8 cellular contexts compared by ENCODE assay signal in genomic region chr14:22872833-22873520, GRCh38. TPM values are rescaled to one million over a fixed set of nuclear protein-coding genes. Genes with fewer than 3 reads are reported as not detected.
DNase-seq lines count a peak whose midpoint lies in the region; ATAC-seq, FAIRE-seq and TF ChIP-seq lines count a peak whose summit lies in the region.

No MANE protein-coding gene starts in this region.

- TF ChIP-seq POLR2A in endothelial cell of umbilical vein (IDR thresholded peaks at IDR 0.05; ENCODE audit: low read depth, low read length) (no peak), ovary (IDR thresholded peaks at IDR 0.05) (no peak)

- no peaks in the 10 kb centered on the region for H3K9me3 Mint-ChIP-seq in CD8-positive, alpha-beta memory T cell

- no peaks in the 10 kb centered on the region for H3K27me3 ChIP-seq in CD8-positive, alpha-beta memory T cell (ENCODE audit: insufficient read depth, low read length, poor library complexity, severe bottlenecking)
- H3K27me3 ChIP-seq in PC-3 (ENCODE audit: low read length): no peaks in the 10 kb centered on the region
- H3K27me3 ChIP-seq in endothelial cell of umbilical vein (ENCODE audit: control insufficient read depth in 2 of 2, insufficient read depth in 2 of 2, low read length in 2 of 2): no peaks in the 10 kb centered on the region
- no peaks in the 10 kb centered on the region for H3K27me3 ChIP-seq in ovary

- TSS peak; percentile 18 for BruUV-seq in PC-3 (replicated peaks; lab: Mats Ljungman, UMichigan)
- no TSS peak for BruUV-seq in endothelial cell of umbilical vein (replicated peaks; lab: Mats Ljungman, UMichigan)

- TF ChIP-seq EP300 in ovary (IDR thresholded peaks at IDR 0.05): no peak

- H3K4me2 ChIP-seq in PC-3 (ENCODE audit: low read length) (peak overlapping the region; percentile 94), endothelial cell of umbilical vein (ENCODE audit: insufficient read depth, low read length) (peak overlapping the region; percentile 97)

- H4K20me1 ChIP-seq in PC-3 (ENCODE audit: low read length): no peaks in the 10 kb centered on the region
- H4K20me1 ChIP-seq in endothelial cell of umbilical vein (replicated peaks; ENCODE audit: control insufficient read depth, extremely low read depth, insufficient read depth, low read length): no peaks in the 10 kb centered on the region

- ATAC-seq in PC-3: no peak; the same call in 1 of the 2 replicates
- no peak for ATAC-seq in GM18867 (IDR thresholded peaks at IDR 0.05; ENCODE audit: unreplicated experiment)
- ATAC-seq in GM21717 (IDR thresholded peaks at IDR 0.05; ENCODE audit: unreplicated experiment): no peak

- H3K79me2 ChIP-seq in PC-3 (ENCODE audit: low read length) (peaks cover 20% of the 10 kb centered on the region), endothelial cell of umbilical vein (ENCODE audit: control insufficient read depth, insufficient read depth, low read length) (peaks cover 15% of the 10 kb centered on the region)

- CTCF ChIA-PET in CD8-positive, alpha-beta memory T cell (lab: Charles Lee): interaction anchor here (0.8 to 6.9 kb wide), 19 partner anchors 11 to 308 kb away, joined by 3 to 110 read pairs (median 6); partner anchors contain the start of genes HAUS4 and REM2
- CTCF ChIA-PET in PC-3 (lab: Charles Lee): interaction anchor here (0.9 kb wide), 1 partner anchor 9 kb away, joined by 6 read pairs; no protein-coding TSS in a partner anchor
- CTCF ChIA-PET in endothelial cell of umbilical vein (lab: Charles Lee): interaction anchor here (0.6 to 4.7 kb wide), 20 partner anchors 9 to 215 kb away, joined by 3 to 75 read pairs (median 8); partner anchors contain the start of genes MMP14, PRMT5, RBM23 and REM2

- peaks cover 6% of the 10 kb centered on the region for H3F3A ChIP-seq in PC-3 (ENCODE audit: low read length, unreplicated experiment)

- peak overlapping the region; percentile 64 to 98 (median 88) for H3K27ac Mint-ChIP-seq in CD8-positive, alpha-beta memory T cell

- peak overlapping the region; percentile 76 for H3K9ac ChIP-seq in PC-3 (ENCODE audit: low read length)
- peak overlapping the region; percentile 93 for H3K9ac ChIP-seq in endothelial cell of umbilical vein (replicated peaks; ENCODE audit: extremely low read depth, insufficient read depth, low read length)

- dilution Hi-C loops in endothelial cell of umbilical vein (cut with MboI; ENCODE audit: extremely low pct_ligation_motif_present, low sequenced_read_pairs): no loop called here

- H3K9me1 ChIP-seq in endothelial cell of umbilical vein (replicated peaks; ENCODE audit: control insufficient read depth, extremely low read depth, insufficient read depth, low read length): no peaks in the 10 kb centered on the region

- WGBS in ovary, 3 donors: 30 to 32% (median 32%) methylated on average over 10 of the region's 10 CpGs

- TF ChIP-seq CTCF in PC-3 (conservative IDR thresholded peaks at IDR 0.05; ENCODE audit: low read depth, low read length) (no peak; the same call in 1 of the 2 replicates), endothelial cell of umbilical vein (IDR thresholded peaks at IDR 0.05; ENCODE audit: extremely low read depth in 1 of 2, insufficient read depth in 1 of 2, low read depth in 1 of 2, low read length in 2 of 2) (no peak), ovary (IDR thresholded peaks at IDR 0.05) (no peak)

- H3K27ac ChIP-seq in CD8-positive, alpha-beta memory T cell (ENCODE audit: low read depth, low read length): peak overlapping the region; percentile 89
- H3K27ac ChIP-seq in PC-3 (ENCODE audit: low read length) (peak overlapping the region; percentile 32), endothelial cell of umbilical vein (ENCODE audit: insufficient read depth, low read depth, low read length) (peak overlapping the region; percentile 89), ovary (peak overlapping the region in 1 of 2 donors; percentile 96)

- peaks cover 24% of the 10 kb centered on the region for H3K4me1 ChIP-seq in CD8-positive, alpha-beta memory T cell (ENCODE audit: insufficient read depth, low read length)
- H3K4me1 ChIP-seq in PC-3 (ENCODE audit: insufficient read depth, low read length) (peaks cover 18% of the 10 kb centered on the region), endothelial cell of umbilical vein (ENCODE audit: control insufficient read depth, extremely low read depth, insufficient read depth, low read length) (peaks cover 18% of the 10 kb centered on the region), ovary (ENCODE audit: insufficient read depth) (peaks cover 4% of the 10 kb centered on the region)

- peaks cover 43% of the 10 kb centered on the region for H3K36me3 ChIP-seq in CD8-positive, alpha-beta memory T cell (ENCODE audit: insufficient read depth, low read length)
- H3K36me3 ChIP-seq in PC-3 (ENCODE audit: low read depth, low read length) (peaks cover 27% of the 10 kb centered on the region; the same call in 1 of the 2 replicates), endothelial cell of umbilical vein (ENCODE audit: control insufficient read depth in 2 of 2, extremely low read depth in 1 of 2, insufficient read depth in 2 of 2, low read length in 2 of 2) (peaks cover 13 to 38% of the 10 kb centered on the region in 2 experiments), ovary (no peaks in the 10 kb centered on the region)

- no peaks in the 10 kb centered on the region for H3K27me3 Mint-ChIP-seq in CD8-positive, alpha-beta memory T cell

- no peaks in the 10 kb centered on the region for H3K9me3 ChIP-seq in CD8-positive, alpha-beta memory T cell (ENCODE audit: low read length)
- H3K9me3 ChIP-seq in PC-3 (ENCODE audit: low read length) (no peaks in the 10 kb centered on the region), endothelial cell of umbilical vein (replicated peaks; ENCODE audit: control insufficient read depth, insufficient read depth, low read length) (no peaks in the 10 kb centered on the region), ovary (no peaks in the 10 kb centered on the region)

- FAIRE-seq in endothelial cell of umbilical vein (lab: Jason Lieb, UNC): no peak

- no peak for DNase-seq in CD8-positive, alpha-beta memory T cell
- DNase-seq in PC-3 (no peak), endothelial cell of umbilical vein (ENCODE audit: low read depth, low spot score) (no peak), ovary (no peak), ureter (ENCODE audit: low spot score) (no peak), HK-2 (ENCODE audit: unreplicated experiment) (no peak)

- peak overlapping the region; percentile 83 to 97 (median 93) for H3K4me3 Mint-ChIP-seq in CD8-positive, alpha-beta memory T cell

- H3K36me3 Mint-ChIP-seq in CD8-positive, alpha-beta memory T cell: peaks cover under 1 to 57% (median 14%) of the 10 kb centered on the region in 3 donors

- H3K9me2 ChIP-seq in PC-3 (replicated peaks; ENCODE audit: low read length): no peaks in the 10 kb centered on the region

- H3K4me3 ChIP-seq in CD8-positive, alpha-beta memory T cell (ENCODE audit: low read length): peak overlapping the region; percentile 84
- peak overlapping the region; percentile 88 for H3K4me3 ChIP-seq in PC-3 (ENCODE audit: low read length)
- H3K4me3 ChIP-seq in endothelial cell of umbilical vein (replicated peaks in 1 of 3; ENCODE audit: insufficient read depth in 1 of 3, low read depth in 1 of 3, low read length in 3 of 3): peak overlapping the region; percentile 68 to 78 (median 76)
- peak overlapping the region; percentile 86 for H3K4me3 ChIP-seq in ovary

- peaks cover 32 to 40% (median 33%) of the 10 kb centered on the region in 3 donors for H3K4me1 Mint-ChIP-seq in CD8-positive, alpha-beta memory T cell

- POLR2A ChIA-PET in CD8-positive, alpha-beta memory T cell (lab: Charles Lee): interaction anchor here (0.6 to 2.7 kb wide), 7 partner anchors 9 to 107 kb away, joined by 3 to 17 read pairs (median 3); partner anchors contain the start of genes OXA1L, RBM23 and REM2
- POLR2A ChIA-PET in PC-3 (lab: Charles Lee; ENCODE audit: unreplicated experiment): no interaction called here
- POLR2A ChIA-PET in endothelial cell of umbilical vein (lab: Charles Lee): interaction anchor here (0.6 to 0.7 kb wide), 2 partner anchors 21 to 258 kb away, joined by 3 to 4 read pairs; no protein-coding TSS in a partner anchor

- peak overlapping the region; percentile 94 for H2AFZ ChIP-seq in PC-3 (ENCODE audit: low read length)
- H2AFZ ChIP-seq in endothelial cell of umbilical vein (ENCODE audit: low read depth, low read length): no peak overlapping the region

- intact Hi-C loops in PC-3 (cut with micrococcal nuclease) (loop anchor here (1.0 to 5.0 kb wide), 3 partner anchors 14 to 54 kb away; partner anchors contain the start of gene PRMT5), endothelial cell of umbilical vein (cut with micrococcal nuclease) (loop anchor here (1.0 kb wide), 5 partner anchors 11 to 316 kb away; partner anchors contain the start of gene DAD1), ovary (cut with DNase I) (loop anchor here in 3 of 4 donors (2.0 to 10.0 kb wide), 3 partner anchors 56 to 114 kb away; partner anchors contain the start of genes AJUBA (in 1 of the 3) and PRMT5 (in 1 of the 3))

RNA-seq across cellular contexts. Expression of gene LRP10, which starts 1.4 kb away (rescaled TPM):
- total RNA-seq in CD8-positive, alpha-beta memory T cell: 10 to 100 TPM; 33.4 to 38.1 TPM
- polyA plus RNA-seq in CD8-positive, alpha-beta memory T cell: 105 TPM
- total RNA-seq in PC-3 (2014; rRNA removed): 46.5 and 59.3 TPM in 2 replicates
- total RNA-seq in endothelial cell of umbilical vein: 119 and 123 TPM in 2 replicates
- 157 and 192 TPM in 2 replicates for polyA plus RNA-seq in endothelial cell of umbilical vein
- 119 and 152 TPM in 2 replicates for polyA plus RNA-seq in endothelial cell of umbilical vein (2011; cell fraction: cytosol; rRNA removed)
- polyA plus RNA-seq in endothelial cell of umbilical vein (2011; cell fraction: nucleus; rRNA removed): 62.0 and 72.3 TPM in 2 replicates
- polyA plus RNA-seq in endothelial cell of umbilical vein (2012): 115 and 125 TPM in 2 replicates
- 193 and 248 TPM in 2 replicates for polyA minus RNA-seq in endothelial cell of umbilical vein
- polyA minus RNA-seq in endothelial cell of umbilical vein (2011; cell fraction: cytosol; rRNA and poly(A)+ RNA removed): 31.7 TPM
- 37.7 and 38.5 TPM in 2 replicates for polyA minus RNA-seq in endothelial cell of umbilical vein (2011; cell fraction: nucleus; rRNA and poly(A)+ RNA removed)
- total RNA-seq in ovary: 100 to 1,000 TPM in 4 of 7 donors, 10 to 100 TPM in 3; 56.9 to 122 (median 105) TPM
- polyA plus RNA-seq in ovary: 10 to 100 TPM; 32.4 to 71.6 TPM
- 128 TPM for total RNA-seq in ureter

RNA-seq across cellular contexts. Expression of gene REM2, which starts 10.0 kb away (rescaled TPM):
- total RNA-seq in CD8-positive, alpha-beta memory T cell: under 1 TPM; 0.33 TPM
- 1.0 TPM for polyA plus RNA-seq in CD8-positive, alpha-beta memory T cell
- total RNA-seq in PC-3 (2014; rRNA removed) (0.18 TPM in 1 of 2 replicates, not detected in the other), endothelial cell of umbilical vein (0.33 TPM in 1 of 2 replicates, not detected in the other), ovary (1 to 10 TPM in 1 of 7 donors, under 1 TPM in 6; 0.12 to 1.1 (median 0.66) TPM), ureter (0.18 TPM)
- polyA plus RNA-seq in endothelial cell of umbilical vein (0.06 TPM in 1 of 2 replicates, not detected in the other), ovary (under 1 TPM; 0.40 to 0.74 TPM)
- 0.04 TPM in 1 of 2 replicates, not detected in the other for polyA plus RNA-seq in endothelial cell of umbilical vein (2011; cell fraction: cytosol; rRNA removed)
- 0.46 TPM in 2 replicates for polyA plus RNA-seq in endothelial cell of umbilical vein (2011; cell fraction: nucleus; rRNA removed)
- polyA plus RNA-seq in endothelial cell of umbilical vein (2012): not detected in 2 replicates
- 0.17 TPM in 1 of 2 replicates, not detected in the other for polyA minus RNA-seq in endothelial cell of umbilical vein
- polyA minus RNA-seq in endothelial cell of umbilical vein (2011; cell fraction: cytosol; rRNA and poly(A)+ RNA removed): not detected
- polyA minus RNA-seq in endothelial cell of umbilical vein (2011; cell fraction: nucleus; rRNA and poly(A)+ RNA removed): 0.34 TPM in 1 of 2 replicates, not detected in the other

RNA-seq across cellular contexts. Expression of gene MMP14, which starts 36.6 kb away (rescaled TPM):
- total RNA-seq in CD8-positive, alpha-beta memory T cell: 1 to 10 TPM; 1.4 to 1.7 TPM
- not detected for polyA plus RNA-seq in CD8-positive, alpha-beta memory T cell
- total RNA-seq in PC-3 (2014; rRNA removed): 80.4 and 85.0 TPM in 2 replicates
- 603 and 615 TPM in 2 replicates for total RNA-seq in endothelial cell of umbilical vein
- 501 and 506 TPM in 2 replicates for polyA plus RNA-seq in endothelial cell of umbilical vein
- polyA plus RNA-seq in endothelial cell of umbilical vein (2011; cell fraction: cytosol; rRNA removed): 405 and 422 TPM in 2 replicates
- 470 and 520 TPM in 2 replicates for polyA plus RNA-seq in endothelial cell of umbilical vein (2011; cell fraction: nucleus; rRNA removed)
- polyA plus RNA-seq in endothelial cell of umbilical vein (2012): 391 and 406 TPM in 2 replicates
- 453 and 535 TPM in 2 replicates for polyA minus RNA-seq in endothelial cell of umbilical vein
- not detected for polyA minus RNA-seq in endothelial cell of umbilical vein (2011; cell fraction: cytosol; rRNA and poly(A)+ RNA removed)
- polyA minus RNA-seq in endothelial cell of umbilical vein (2011; cell fraction: nucleus; rRNA and poly(A)+ RNA removed): 120 and 149 TPM in 2 replicates
- 100 to 1,000 TPM in 4 of 7 donors, 10 to 100 TPM in 3; 70.0 to 267 (median 174) TPM for total RNA-seq in ovary
- 100 to 1,000 TPM in 1 of 2 donors, 10 to 100 TPM in 1; 90.2 to 156 TPM for polyA plus RNA-seq in ovary
- total RNA-seq in ureter: 172 TPM

RNA-seq across cellular contexts. Expression of gene MRPL52, which starts 43.3 kb away (rescaled TPM):
- total RNA-seq in CD8-positive, alpha-beta memory T cell: 100 to 1,000 TPM; 181 to 185 TPM
- polyA plus RNA-seq in CD8-positive, alpha-beta memory T cell: 139 TPM
- total RNA-seq in PC-3 (2014; rRNA removed) (114 and 180 TPM in 2 replicates), endothelial cell of umbilical vein (174 TPM in 2 replicates), ovary (10 to 100 TPM; 29.0 to 78.3 (median 54.1) TPM), ureter (77.8 TPM)
- polyA plus RNA-seq in endothelial cell of umbilical vein (81.1 and 127 TPM in 2 replicates), ovary (10 to 100 TPM; 32.9 to 45.3 TPM)
- 87.3 and 87.8 TPM in 2 replicates for polyA plus RNA-seq in endothelial cell of umbilical vein (2011; cell fraction: cytosol; rRNA removed)
- polyA plus RNA-seq in endothelial cell of umbilical vein (2011; cell fraction: nucleus; rRNA removed): 45.3 and 48.8 TPM in 2 replicates
- 152 and 176 TPM in 2 replicates for polyA plus RNA-seq in endothelial cell of umbilical vein (2012)
- 17.8 and 26.3 TPM in 2 replicates for polyA minus RNA-seq in endothelial cell of umbilical vein
- 56.1 TPM for polyA minus RNA-seq in endothelial cell of umbilical vein (2011; cell fraction: cytosol; rRNA and poly(A)+ RNA removed)
- polyA minus RNA-seq in endothelial cell of umbilical vein (2011; cell fraction: nucleus; rRNA and poly(A)+ RNA removed): 9.8 and 11.5 TPM in 2 replicates

RNA-seq across cellular contexts. Expression of gene RBM23, which starts 46.0 kb away (rescaled TPM):
- 10 to 100 TPM; 83.6 to 88.8 TPM for total RNA-seq in CD8-positive, alpha-beta memory T cell
- polyA plus RNA-seq in CD8-positive, alpha-beta memory T cell: 50.3 TPM
- total RNA-seq in PC-3 (2014; rRNA removed) (78.9 and 94.9 TPM in 2 replicates), endothelial cell of umbilical vein (61.0 and 68.9 TPM in 2 replicates), ovary (100 to 1,000 TPM in 5 of 7 donors, 10 to 100 TPM in 2; 90.9 to 244 (median 129) TPM), ureter (84.4 TPM)
- polyA plus RNA-seq in endothelial cell of umbilical vein (67.7 and 73.3 TPM in 2 replicates), ovary (100 to 1,000 TPM in 1 of 2 donors, 10 to 100 TPM in 1; 57.0 to 104 TPM)
- polyA plus RNA-seq in endothelial cell of umbilical vein (2011; cell fraction: cytosol; rRNA removed): 61.4 and 66.0 TPM in 2 replicates
- polyA plus RNA-seq in endothelial cell of umbilical vein (2011; cell fraction: nucleus; rRNA removed): 95.9 and 110 TPM in 2 replicates
- polyA plus RNA-seq in endothelial cell of umbilical vein (2012): 34.1 and 39.0 TPM in 2 replicates
- 89.3 and 101 TPM in 2 replicates for polyA minus RNA-seq in endothelial cell of umbilical vein
- polyA minus RNA-seq in endothelial cell of umbilical vein (2011; cell fraction: cytosol; rRNA and poly(A)+ RNA removed): 28.7 TPM
- polyA minus RNA-seq in endothelial cell of umbilical vein (2011; cell fraction: nucleus; rRNA and poly(A)+ RNA removed): 57.6 and 59.9 TPM in 2 replicates

Comparison
In these comparisons a context has a peak if more than half of its experiments do, and no peak if none do; other contexts are left out.
1. RNA of gene MMP14, which starts 36.6 kb away (total RNA-seq): 603 to 615 TPM in endothelial cell of umbilical vein, 70.0 to 267 TPM in ovary, 172 TPM in ureter (single experiment) and 80.4 to 85.0 TPM in PC-3; 1.4 to 1.7 TPM in CD8-positive, alpha-beta memory T cell; every median in the first group is over 10 times any median in the second.
2. Peak in every context shown above with its lines, with median percentiles within 50 percentile points of each other: H3K4me3 ChIP-seq.